ENCODE assay signal across 14 cellular contexts in the genomic region with DNA sequence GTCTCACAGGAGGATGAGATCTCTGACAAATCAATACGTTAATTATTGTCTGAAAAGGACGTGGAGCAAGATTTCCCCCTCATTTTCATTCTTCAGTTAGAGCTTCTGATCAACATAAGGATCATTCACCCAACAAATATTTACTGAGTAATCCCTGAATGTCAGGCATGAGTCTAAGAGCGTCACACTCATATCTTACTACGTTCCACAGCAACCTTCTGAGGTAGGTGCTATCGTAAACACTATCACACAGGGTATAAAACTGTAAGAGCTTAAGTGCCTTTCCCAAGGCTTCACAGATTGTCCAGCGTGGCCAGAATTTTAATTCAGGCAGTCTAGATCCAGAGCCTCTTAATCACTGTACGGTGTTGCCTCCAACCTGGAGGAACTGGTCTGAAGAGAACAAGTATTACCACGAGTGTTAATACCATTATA. TPM values are rescaled to one million over a fixed set of nuclear protein-coding genes. Genes with fewer than 3 reads are reported as not detected.
DNase-seq lines count a peak whose midpoint lies in the region; ATAC-seq and FAIRE-seq lines count a peak whose summit lies in the region.
"Had no signal": no experiment of that assay in that cellular context is flagged by ENCODE, and none has a peak within 500 bp of the region (broad histone marks: within the 10 kb centered on the region; RNA-seq: fewer than 3 reads in every experiment).

No MANE protein-coding gene starts in this region.

- H2AFZ ChIP-seq in GM23248, result 0 out of 2 replicates have a peak overlapping the region, but pooled peaks have one; percentile 18

- no peaks in the 10 kb centered on the region for H4K20me1 ChIP-seq in GM23248 (ENCODE audit: insufficient read depth)

- H3K36me3 ChIP-seq in GM23248 (ENCODE audit: low read depth) (no peaks in the 10 kb centered on the region), small intestine (ENCODE audit: control insufficient read depth in 2 of 2, insufficient read depth in 2 of 2, low read length in 2 of 2) (no peaks in the 10 kb centered on the region)
- H3K36me3 ChIP-seq: sigmoid colon had no signal

- no peaks in the 10 kb centered on the region for H3K9me3 ChIP-seq in GM23248 (ENCODE audit: low read depth)
- H3K9me3 ChIP-seq in small intestine (ENCODE audit: control insufficient read depth, low read depth), result no peaks in the 10 kb centered on the region
- H3K9me3 ChIP-seq: sigmoid colon had no signal

- H3K4me1 ChIP-seq in GM23248 (ENCODE audit: insufficient read depth), result peaks cover 50% of the 10 kb centered on the region
- peaks cover 4 to 12% of the 10 kb centered on the region in 2 donors for H3K4me1 ChIP-seq in small intestine (ENCODE audit: control insufficient read depth in 2 of 2, insufficient read depth in 1 of 2, low read depth in 1 of 2, low read length in 1 of 2)

- DNase-seq in GM23248, result peak; percentile 90
- DNase-seq in astrocyte of the hippocampus (ENCODE audit: low read depth, low spot score), result peak; percentile 79
- peak; percentile 98 for DNase-seq in iris pigment epithelial cell (ENCODE audit: low read depth)
- peak; percentile 70 for DNase-seq in small intestine
- no peak for DNase-seq in NCI-H345 treated with DMSO at 0.1 percent for 48 hours (lab: John Stamatoyannopoulos, UW; ENCODE audit: unreplicated experiment)
- DNase-seq in NCI-H524 treated with DMSO at 0.1 percent for 48 hours (lab: John Stamatoyannopoulos, UW), result no peak
- DNase-seq in amygdala (lab: John Stamatoyannopoulos, UW), result no peak
- DNase-seq: activated CD4-positive, alpha-beta memory T cell treated with anti-CD3 and anti-CD28 coated beads for 36 hours; GOT3; sigmoid colon; T-cell had no signal

- H3K79me2 ChIP-seq in GM23248 (ENCODE audit: insufficient read depth), result no peaks in the 10 kb centered on the region

- peak overlapping the region; percentile 66 for H3K4me2 ChIP-seq in GM23248 (ENCODE audit: unreplicated experiment)

- H3F3A ChIP-seq in GM23248 (ENCODE audit: insufficient read depth), result peaks cover 54% of the 10 kb centered on the region

- no peaks in the 10 kb centered on the region for H3K9me2 ChIP-seq in GM23248 (ENCODE audit: insufficient read depth)

- peak overlapping the region; percentile 83 for H3K9ac ChIP-seq in GM23248

- FAIRE-seq in small intestine (lab: Jason Lieb, UNC), result no peak
- FAIRE-seq: endometrium had no signal

- H3K27ac ChIP-seq in GM23248 (peak overlapping the region; percentile 97), small intestine (ENCODE audit: low read depth in 1 of 2, low read length in 1 of 2) (no peak overlapping the region)

- ATAC-seq in HG02870 (IDR thresholded peaks at IDR 0.05; ENCODE audit: unreplicated experiment), result no peak
- ATAC-seq: activated naive CD4-positive, alpha-beta T cell treated with anti-CD3 and anti-CD28 coated beads, Interleukin-2, amount 50 U/mL, for 72 hours; T-cell had no signal

- in situ Hi-C loops in GM23248 (cut with MboI), result no loop called here

- H3K4me3 ChIP-seq in GM23248, result 0 out of 2 replicates have a peak overlapping the region, but pooled peaks have one; percentile 15
- no peak overlapping the region for H3K4me3 ChIP-seq in small intestine (ENCODE audit: low read depth in 1 of 2, low read length in 2 of 2)
- H3K4me3 ChIP-seq: sigmoid colon had no signal

- no peaks in the 10 kb centered on the region for H3K27me3 ChIP-seq in GM23248 (replicated peaks; ENCODE audit: insufficient read depth)
- no peaks in the 10 kb centered on the region for H3K27me3 ChIP-seq in small intestine (ENCODE audit: control insufficient read depth in 2 of 2, insufficient read depth in 2 of 2, low read length in 2 of 2)
- H3K27me3 ChIP-seq: sigmoid colon had no signal

- 29 to 42% methylated on average over 8 of the region's 8 CpGs for WGBS in GM23248 (ENCODE audit: low coverage in 1 of 2, low lambda C conversion rate in 2 of 2, missing lambda C conversion rate in 2 of 2), 2 experiments
- 18 to 55% (median 41%) methylated on average over 8 of the region's 8 CpGs for WGBS in small intestine, 3 donors

RNA-seq across cellular contexts. Expression of gene TM4SF1, which starts 10.6 kb away (rescaled TPM):
- 7.2 and 10.5 TPM in 2 replicates for total RNA-seq in GM23248 (2014; rRNA removed; shearing (Covaris generic))
- polyA plus RNA-seq in GM23248 (2016; fragmentation: Nextera tagmentation; extraction: Ambion mirVana) (10.7 and 12.4 TPM in 2 replicates), small intestine (10 to 100 TPM in 2 of 3 donors, 1 to 10 TPM in 1; 3.1 to 88.4 (median 10.5) TPM)
- total RNA-seq: activated naive CD4-positive, alpha-beta T cell treated with anti-CD3 and anti-CD28 coated beads, Interleukin-2, amount 50 U/mL, for 72 hours had no signal

RNA-seq across cellular contexts. Expression of gene TM4SF18, which starts 54.6 kb away (rescaled TPM):
- total RNA-seq in GM23248 (2014; rRNA removed; shearing (Covaris generic)), result not detected in 2 replicates
- polyA plus RNA-seq in GM23248 (2016; fragmentation: Nextera tagmentation; extraction: Ambion mirVana) (not detected in 2 replicates), small intestine (1 to 10 TPM in 1 of 3 donors, under 1 TPM in 1, not detected in 1; 0.27 to 1.1 TPM)
- total RNA-seq: activated CD4-positive, alpha-beta memory T cell treated with anti-CD3 and anti-CD28 coated beads for 36 hours; activated naive CD4-positive, alpha-beta T cell treated with anti-CD3 and anti-CD28 coated beads, Interleukin-2, amount 50 U/mL, for 72 hours; T-cell had no signal

Comparison
In these comparisons a context has a peak if more than half of its experiments do, and no peak if none do; other contexts are left out.
1. DNase-seq: peak in GM23248 (single experiment), astrocyte of the hippocampus (single experiment), iris pigment epithelial cell (single experiment) and small intestine (single experiment); none in NCI-H345 treated with DMSO at 0.1 percent for 48 hours (single experiment), NCI-H524 treated with DMSO at 0.1 percent for 48 hours (single experiment) and amygdala (0 of 56).